Comparison of ENCODE assay signal across 26 cellular contexts in genomic region chr6:75761489-75761888, GRCh38. TPM values are rescaled to one million over a fixed set of nuclear protein-coding genes. Genes with fewer than 3 reads are reported as not detected.
DNase-seq lines count a peak whose midpoint lies in the region; ATAC-seq, FAIRE-seq and TF ChIP-seq lines count a peak whose summit lies in the region.
"Had no signal": no experiment of that assay in that cellular context is flagged by ENCODE, and none has a peak within 500 bp of the region (broad histone marks: within the 10 kb centered on the region; RNA-seq: fewer than 3 reads in every experiment).

No MANE protein-coding gene starts in this region.

- H3K27me3 ChIP-seq in small intestine (ENCODE audit: control insufficient read depth in 2 of 2, insufficient read depth in 2 of 2, low read length in 2 of 2) (no peaks in the 10 kb centered on the region), GM23248 (replicated peaks; ENCODE audit: insufficient read depth) (no peaks in the 10 kb centered on the region), HAP-1 (ENCODE audit: low read depth) (no peaks in the 10 kb centered on the region)
- H3K27me3 ChIP-seq: BE2C; BLaER1 treated with 17β-estradiol and CSF1 and Interleukin-3, amounts not matched to agents 10 nM and 100 nM had no signal

- in situ Hi-C loops in GM23248 (cut with MboI), result no loop called here
- in situ Hi-C loops in HAP-1 (cut with MboI; ENCODE audit: low sequenced_read_pairs), result no loop called here

- no peak overlapping the region for H3K4me3 ChIP-seq in HEK293 (ENCODE audit: low read depth, low read length)
- H3K4me3 ChIP-seq in small intestine (ENCODE audit: low read depth in 1 of 2, low read length in 2 of 2), result no peak overlapping the region
- no peak overlapping the region for H3K4me3 ChIP-seq in GM23248
- no peak overlapping the region for H3K4me3 ChIP-seq in HAP-1
- H3K4me3 ChIP-seq: A549; BLaER1 treated with 17β-estradiol and CSF1 and Interleukin-3, amounts not matched to agents 10 nM and 100 nM had no signal

- H3K4me1 ChIP-seq in HEK293 (ENCODE audit: control insufficient read depth, insufficient read depth, low read length) (peaks cover 14% of the 10 kb centered on the region), small intestine (ENCODE audit: control insufficient read depth in 2 of 2, insufficient read depth in 1 of 2, low read depth in 1 of 2, low read length in 1 of 2) (peaks cover 0 to 4% of the 10 kb centered on the region in 2 donors), GM23248 (ENCODE audit: insufficient read depth) (peaks cover 10% of the 10 kb centered on the region; the same call in 1 of the 2 replicates), HAP-1 (peaks cover 5% of the 10 kb centered on the region; the same call in 1 of the 2 replicates)
- H3K4me1 ChIP-seq: A549, BE2C had no signal

- ATAC-seq in left lobe of liver, result peak; percentile 19
- ATAC-seq: A549, HCT116 had no signal

- POLR2A ChIA-PET in HEK293 (lab: Yijun Ruan, JAX), result no interaction called here

- CTCF ChIA-PET in HEK293 (lab: Yijun Ruan, JAX), result no interaction called here

- TF ChIP-seq CTCF in HEK293 (tag by site-specific recombination; IDR thresholded peaks at IDR 0.05), result no peak

- H3K9me2 ChIP-seq in GM23248 (ENCODE audit: insufficient read depth), result no peaks in the 10 kb centered on the region

- FAIRE-seq in small intestine (lab: Jason Lieb, UNC), result no peak
- FAIRE-seq: A549, D721Med, GM12891, GM18507 had no signal

- H4K20me1 ChIP-seq in GM23248 (ENCODE audit: insufficient read depth), result 0 out of 2 replicates have a peak, but pooled peaks cover 6% of the 10 kb centered on the region
- H4K20me1 ChIP-seq: BLaER1 treated with 17β-estradiol and CSF1 and Interleukin-3, amounts not matched to agents 10 nM and 100 nM had no signal

- DNase-seq in left lobe of liver (ENCODE audit: low spot score) (no peak), small intestine (peak; percentile 75), GM23248 (no peak), HAP-1 (ENCODE audit: low spot score in 2 of 2) (no peak)
- DNase-seq in stimulated activated CD4-positive, alpha-beta T cell treated with anti-CD3 and anti-CD28 coated beads, Interleukin-1b, Interleukin-23, amount 100 ng/mL, for 48 hours, result no peak
- DNase-seq: 8988T; ACHN; AML-193; BE2C; CD4-positive, alpha-beta T cell; CD8-positive, alpha-beta memory T cell; DMS 273 treated with DMSO at 0.1 percent for 48 hours; DMS53; DMS79 treated with DMSO at 0.1 percent for 48 hours; GF-D8; GOT3; H7; HFFc6 had no signal

- H3K79me2 ChIP-seq in GM23248 (ENCODE audit: insufficient read depth), result peaks cover 79% of the 10 kb centered on the region

- H3K4me2 ChIP-seq in GM23248 (ENCODE audit: unreplicated experiment), result no peak overlapping the region
- H3K4me2 ChIP-seq: A549; BLaER1 treated with 17β-estradiol and CSF1 and Interleukin-3, amounts not matched to agents 10 nM and 100 nM had no signal

- H3K36me3 ChIP-seq in HEK293 (ENCODE audit: control insufficient read depth in 2 of 2, insufficient read depth in 1 of 2, low read length in 2 of 2), result no peaks in the 10 kb centered on the region; a peak in 1 of 3 replicates
- H3K36me3 ChIP-seq in small intestine (ENCODE audit: control insufficient read depth in 2 of 2, insufficient read depth in 2 of 2, low read length in 2 of 2), result peaks cover 0 to 2% of the 10 kb centered on the region in 2 donors
- H3K36me3 ChIP-seq in GM23248 (ENCODE audit: low read depth), result no peaks in the 10 kb centered on the region
- no peaks in the 10 kb centered on the region for H3K36me3 ChIP-seq in HAP-1 (replicated peaks)
- H3K36me3 ChIP-seq: BE2C; BLaER1 treated with 17β-estradiol and CSF1 and Interleukin-3, amounts not matched to agents 10 nM and 100 nM had no signal

- H3K9ac ChIP-seq in GM23248, result no peak overlapping the region
- H3K9ac ChIP-seq: BLaER1 treated with 17β-estradiol and CSF1 and Interleukin-3, amounts not matched to agents 10 nM and 100 nM had no signal

- WGBS in small intestine, 3 donors, result 18 to 72% (median 47%) methylated on average over 1 of the region's 1 CpG
- 84 to 85% methylated on average over 1 of the region's 1 CpG for WGBS in GM23248 (ENCODE audit: low coverage in 1 of 2, low lambda C conversion rate in 2 of 2, missing lambda C conversion rate in 2 of 2), 2 experiments

- H3F3A ChIP-seq in GM23248 (ENCODE audit: insufficient read depth), result no peaks in the 10 kb centered on the region

- H3K9me3 ChIP-seq in HEK293 (ENCODE audit: control insufficient read depth, insufficient read depth, low read depth, low read length) (no peaks in the 10 kb centered on the region), small intestine (ENCODE audit: control insufficient read depth, low read depth) (no peaks in the 10 kb centered on the region), GM23248 (ENCODE audit: low read depth) (no peaks in the 10 kb centered on the region), HAP-1 (no peaks in the 10 kb centered on the region)
- H3K9me3 ChIP-seq: A549; BE2C; BLaER1 treated with 17β-estradiol and CSF1 and Interleukin-3, amounts not matched to agents 10 nM and 100 nM had no signal

- no peak overlapping the region for H2AFZ ChIP-seq in GM23248

- no peak overlapping the region for H3K27ac ChIP-seq in HEK293 (ENCODE audit: extremely low read depth, low read depth, low read length)
- peak overlapping the region in 1 of 2 donors; percentile 4 for H3K27ac ChIP-seq in small intestine (ENCODE audit: low read depth in 1 of 2, low read length in 1 of 2)
- no peak overlapping the region for H3K27ac ChIP-seq in GM23248
- H3K27ac ChIP-seq: A549; BLaER1 treated with 17β-estradiol and CSF1 and Interleukin-3, amounts not matched to agents 10 nM and 100 nM had no signal

TF ChIP-seq in HEK293, 187 proteins besides CTCF, POLR2A, EP300 and RAD21:
- no peak for TF ChIP-seq MEIS1 (CRISPR knock-in tag; IDR thresholded peaks at IDR 0.05; ENCODE audit: borderline replicate concordance)
- TF ChIP-seq ZSCAN4 (tag by site-specific recombination; IDR thresholded peaks at IDR 0.05), result peak; percentile 76

RNA-seq across cellular contexts. Expression of gene MYO6, which starts 12.4 kb away (rescaled TPM):
- total RNA-seq in left lobe of liver, result 15.3 TPM
- polyA plus RNA-seq in small intestine (100 to 1,000 TPM in 2 of 3 donors, 10 to 100 TPM in 1; 43.7 to 140 (median 105) TPM), GM23248 (2016; fragmentation: Nextera tagmentation; extraction: Ambion mirVana) (24.2 and 25.8 TPM in 2 replicates)
- 10.0 and 10.9 TPM in 2 replicates for total RNA-seq in GM23248 (2014; rRNA removed; shearing (Covaris generic))
- polyA plus RNA-seq: CD14-positive monocyte had no signal
